ENCODE assay signal across 1 cellular context in the genomic region with DNA sequence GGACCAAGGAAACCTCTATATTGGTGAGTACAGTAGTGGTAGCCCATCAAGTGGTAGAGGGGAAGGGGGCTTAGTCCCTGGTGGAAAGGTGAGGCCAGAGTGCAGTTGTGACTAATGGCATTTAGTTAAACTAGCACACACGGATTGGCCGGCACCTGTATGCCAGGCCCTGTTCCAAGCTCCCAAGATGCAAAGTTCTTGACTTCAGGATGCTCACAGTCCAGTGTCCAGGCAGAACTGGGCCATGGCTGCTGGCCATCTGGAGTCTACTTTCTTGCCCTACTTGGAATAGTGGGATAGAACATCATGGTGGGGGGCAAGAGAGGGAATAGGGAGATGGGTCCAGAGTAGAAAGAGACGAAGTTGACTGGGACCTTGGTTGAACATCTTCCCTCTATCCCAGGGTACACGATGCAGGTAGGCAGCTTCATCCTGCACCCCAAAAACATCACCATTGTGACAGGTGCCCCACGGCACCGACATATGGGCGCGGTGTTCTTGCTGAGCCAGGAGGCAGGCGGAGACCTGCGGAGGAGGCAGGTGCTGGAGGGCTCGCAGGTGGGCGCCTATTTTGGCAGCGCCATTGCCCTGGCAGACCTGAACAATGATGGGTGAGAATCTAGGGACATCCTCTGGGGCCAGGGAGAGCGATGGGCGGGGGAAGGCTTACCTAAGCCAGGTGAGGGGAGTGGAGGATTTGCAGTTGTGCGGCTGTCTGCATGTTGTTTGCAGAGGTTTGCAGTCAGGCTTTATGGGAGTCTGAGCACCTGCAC.
TF ChIP-seq lines count a peak whose summit lies in the region.

No MANE protein-coding gene starts in this region.

TF ChIP-seq in A549, 52 proteins besides CTCF, POLR2A, EP300 and RAD21:
- TF ChIP-seq SREBF2 (IDR thresholded peaks at IDR 0.05) (no peak), RNF2 (IDR thresholded peaks at IDR 0.05; ENCODE audit: borderline replicate concordance, low read depth) (no peak), TP53 (CRISPR knock-in tag; IDR thresholded peaks at IDR 0.05) (no peak), EHMT2 (IDR thresholded peaks at IDR 0.05; ENCODE audit: low read depth) (no peak), GATA3 (IDR thresholded peaks at IDR 0.05; ENCODE audit: borderline replicate concordance) (no peak)
- TF ChIP-seq, protein P1, sequence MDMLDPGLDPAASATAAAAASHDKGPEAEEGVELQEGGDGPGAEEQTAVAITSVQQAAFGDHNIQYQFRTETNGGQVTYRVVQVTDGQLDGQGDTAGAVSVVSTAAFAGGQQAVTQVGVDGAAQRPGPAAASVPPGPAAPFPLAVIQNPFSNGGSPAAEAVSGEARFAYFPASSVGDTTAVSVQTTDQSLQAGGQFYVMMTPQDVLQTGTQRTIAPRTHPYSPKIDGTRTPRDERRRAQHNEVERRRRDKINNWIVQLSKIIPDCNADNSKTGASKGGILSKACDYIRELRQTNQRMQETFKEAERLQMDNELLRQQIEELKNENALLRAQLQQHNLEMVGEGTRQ (IDR thresholded peaks at IDR 0.05), result no peak
- TF ChIP-seq, protein P2, sequence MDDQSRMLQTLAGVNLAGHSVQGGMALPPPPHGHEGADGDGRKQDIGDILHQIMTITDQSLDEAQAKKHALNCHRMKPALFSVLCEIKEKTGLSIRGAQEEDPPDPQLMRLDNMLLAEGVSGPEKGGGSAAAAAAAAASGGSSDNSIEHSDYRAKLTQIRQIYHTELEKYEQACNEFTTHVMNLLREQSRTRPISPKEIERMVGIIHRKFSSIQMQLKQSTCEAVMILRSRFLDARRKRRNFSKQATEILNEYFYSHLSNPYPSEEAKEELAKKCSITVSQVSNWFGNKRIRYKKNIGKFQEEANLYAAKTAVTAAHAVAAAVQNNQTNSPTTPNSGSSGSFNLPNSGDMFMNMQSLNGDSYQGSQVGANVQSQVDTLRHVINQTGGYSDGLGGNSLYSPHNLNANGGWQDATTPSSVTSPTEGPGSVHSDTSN (IDR thresholded peaks at IDR 0.05), result no peak
